19 cellular contexts compared by ENCODE assay signal in the genomic region with DNA sequence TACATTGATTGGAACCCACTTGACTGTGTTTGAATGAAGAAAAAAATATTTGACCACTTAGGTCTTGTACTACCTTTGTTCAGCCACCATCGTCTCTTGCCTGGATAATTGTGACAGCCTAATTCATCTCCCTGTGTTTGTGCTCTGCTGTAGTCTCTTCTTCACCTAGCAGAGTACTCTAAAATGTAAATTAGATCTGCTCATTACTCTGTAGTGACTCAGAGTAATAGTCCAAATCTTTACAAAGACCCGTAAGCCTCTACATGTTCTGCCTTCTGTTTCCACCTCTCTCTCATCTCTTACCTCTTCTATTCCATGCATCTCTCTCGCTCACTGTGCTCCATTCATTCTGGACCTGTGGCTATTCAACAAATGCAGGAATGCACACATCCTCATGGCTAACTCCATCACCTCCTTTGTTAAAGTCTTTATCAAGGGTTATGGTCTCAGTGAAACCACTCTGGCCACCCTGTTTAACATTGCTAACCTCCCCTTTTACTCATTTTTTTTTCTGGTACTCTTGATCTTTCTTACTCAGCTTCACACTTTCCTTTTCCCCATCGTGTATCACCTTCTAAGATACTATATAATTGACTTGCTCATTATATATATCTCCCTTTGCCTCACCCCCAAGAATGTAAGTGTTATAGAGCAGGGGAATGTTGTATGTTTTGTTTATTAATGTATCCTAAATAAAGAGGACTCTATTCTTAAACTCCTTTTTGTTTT.
DNase-seq lines count a peak whose midpoint lies in the region; ATAC-seq and FAIRE-seq lines count a peak whose summit lies in the region.
"Had no signal": no experiment of that assay in that cellular context is flagged by ENCODE, and none has a peak within 500 bp of the region (broad histone marks: within the 10 kb centered on the region; RNA-seq: fewer than 3 reads in every experiment).

No MANE protein-coding gene starts in this region.

- peaks cover 22% of the 10 kb centered on the region for H3K36me3 Mint-ChIP-seq in activated CD8-positive, alpha-beta T cell treated with anti-CD3 and anti-CD28 coated beads, Interleukin-2, amount 10 ng/mL, durations not matched to agents 7 days and 5 days (ENCODE audit: low read depth)
- peaks cover 7 to 15% (median 14%) of the 10 kb centered on the region in 3 donors for H3K36me3 Mint-ChIP-seq in immature natural killer cell

- H3K27me3 Mint-ChIP-seq in activated CD8-positive, alpha-beta T cell treated with anti-CD3 and anti-CD28 coated beads, Interleukin-2, amount 10 ng/mL, durations not matched to agents 7 days and 5 days (ENCODE audit: low read depth) = no peaks in the 10 kb centered on the region
- no peaks in the 10 kb centered on the region for H3K27me3 Mint-ChIP-seq in immature natural killer cell (ENCODE audit: low read depth in 3 of 3)
- no peaks in the 10 kb centered on the region for H3K27me3 Mint-ChIP-seq in stimulated activated naive CD8-positive, alpha-beta T cell treated with anti-CD3 and anti-CD28 coated beads, Interleukin-15, amount 100 ng/mL, for 72 hours
- H3K27me3 Mint-ChIP-seq: brain had no signal

- ATAC-seq in activated CD8-positive, alpha-beta T cell treated with anti-CD3 and anti-CD28 coated beads, Interleukin-2, amount 10 ng/mL, durations not matched to agents 7 days and 5 days = peak; percentile 30
- ATAC-seq in stimulated activated naive CD8-positive, alpha-beta T cell treated with anti-CD3 and anti-CD28 coated beads, Interleukin-15, amount 100 ng/mL, for 72 hours = peak; percentile 94
- ATAC-seq: sciatic nerve had no signal

- peaks cover 17% of the 10 kb centered on the region for H3K4me1 Mint-ChIP-seq in activated CD8-positive, alpha-beta T cell treated with anti-CD3 and anti-CD28 coated beads, Interleukin-2, amount 10 ng/mL, durations not matched to agents 7 days and 5 days (ENCODE audit: low read depth)
- peaks cover 29 to 77% of the 10 kb centered on the region in 2 donors for H3K4me1 Mint-ChIP-seq in immature natural killer cell
- peaks cover 39% of the 10 kb centered on the region for H3K4me1 Mint-ChIP-seq in stimulated activated naive CD8-positive, alpha-beta T cell treated with anti-CD3 and anti-CD28 coated beads, Interleukin-15, amount 100 ng/mL, for 72 hours

- CTCF ChIA-PET in activated CD8-positive, alpha-beta T cell treated with anti-CD3 and anti-CD28 coated beads, Interleukin-2, amount 10 ng/mL, durations not matched to agents 7 days and 5 days (lab: Charles Lee) = interaction anchor here (0.9 kb wide), 1 partner anchor 42 kb away, joined by 3 read pairs; no protein-coding TSS in a partner anchor

- no peak for FAIRE-seq in HTR-8/SVneo (lab: Jason Lieb, UNC)
- FAIRE-seq: kidney had no signal

- POLR2A ChIA-PET in activated CD8-positive, alpha-beta T cell treated with anti-CD3 and anti-CD28 coated beads, Interleukin-2, amount 10 ng/mL, durations not matched to agents 7 days and 5 days (lab: Charles Lee) = no interaction called here

- H3K27ac Mint-ChIP-seq in activated CD8-positive, alpha-beta T cell treated with anti-CD3 and anti-CD28 coated beads, Interleukin-2, amount 10 ng/mL, durations not matched to agents 7 days and 5 days = peak overlapping the region; percentile 36
- peak overlapping the region; percentile 0 to 16 (median 10) for H3K27ac Mint-ChIP-seq in immature natural killer cell
- peak overlapping the region; percentile 2 to 12 for H3K27ac Mint-ChIP-seq in stimulated activated naive CD8-positive, alpha-beta T cell treated with anti-CD3 and anti-CD28 coated beads, Interleukin-15, amount 100 ng/mL, for 72 hours

- peak; percentile 3 for DNase-seq in stimulated activated CD4-positive, alpha-beta T cell treated with anti-CD3 and anti-CD28 coated beads, Interleukin-1b, Interleukin-23, amount 100 ng/mL, for 48 hours
- no peak for DNase-seq in stimulated activated CD4-positive, alpha-beta T cell treated with anti-CD3 and anti-CD28 coated beads, Interleukin-12 subunit alpha, Interleukin-12 subunit beta, amount 100 ng/mL, for 4 hours
- DNase-seq in activated CD8-positive, alpha-beta T cell treated with anti-CD3 and anti-CD28 coated beads, Interleukin-2, amount 10 ng/mL, durations not matched to agents 7 days and 5 days = no peak
- no peak for DNase-seq in immature natural killer cell
- DNase-seq in stimulated activated naive CD8-positive, alpha-beta T cell treated with anti-CD3 and anti-CD28 coated beads, Interleukin-15, amount 100 ng/mL, for 72 hours = peak in 1 of 2 donors; percentile 12
- DNase-seq in iPS-NIHi11 (ENCODE audit: low spot score) = no peak
- DNase-seq in ureter (ENCODE audit: low spot score) = no peak
- no peak for DNase-seq in HTR-8/SVneo (ENCODE audit: insufficient read length, low spot score)
- DNase-seq: activated CD4-positive, alpha-beta T cell treated with anti-CD3 and anti-CD28 coated beads, Interleukin-2, amount 50 U/mL, for 1 hour; activated effector memory CD4-positive, alpha-beta T cell treated with anti-CD3 and anti-CD28 coated beads, Interleukin-2, amount 50 U/mL, for 16 hours; GDM1; GOT3; head of caudate nucleus; kidney; NCI-H187 treated with DMSO at 0.1 percent for 48 hours; SHP77; stimulated activated CD4-positive, alpha-beta T cell treated with anti-CD3 and anti-CD28 coated beads, Interleukin-4, amount 100 ng/mL, for 1 hour had no signal

- no peaks in the 10 kb centered on the region for H3K9me3 Mint-ChIP-seq in activated CD8-positive, alpha-beta T cell treated with anti-CD3 and anti-CD28 coated beads, Interleukin-2, amount 10 ng/mL, durations not matched to agents 7 days and 5 days (ENCODE audit: insufficient read depth)
- H3K9me3 Mint-ChIP-seq in immature natural killer cell = no peaks in the 10 kb centered on the region
- H3K9me3 Mint-ChIP-seq in stimulated activated naive CD8-positive, alpha-beta T cell treated with anti-CD3 and anti-CD28 coated beads, Interleukin-15, amount 100 ng/mL, for 72 hours = no peaks in the 10 kb centered on the region
- H3K9me3 Mint-ChIP-seq: brain had no signal

- no peak overlapping the region for H3K4me3 Mint-ChIP-seq in activated CD8-positive, alpha-beta T cell treated with anti-CD3 and anti-CD28 coated beads, Interleukin-2, amount 10 ng/mL, durations not matched to agents 7 days and 5 days
- no peak overlapping the region for H3K4me3 Mint-ChIP-seq in immature natural killer cell
- peak overlapping the region in 1 of 2 donors; percentile 26 for H3K4me3 Mint-ChIP-seq in stimulated activated naive CD8-positive, alpha-beta T cell treated with anti-CD3 and anti-CD28 coated beads, Interleukin-15, amount 100 ng/mL, for 72 hours
- H3K4me3 Mint-ChIP-seq: brain had no signal
